8 cellular contexts compared by ENCODE assay signal in the genomic region with DNA sequence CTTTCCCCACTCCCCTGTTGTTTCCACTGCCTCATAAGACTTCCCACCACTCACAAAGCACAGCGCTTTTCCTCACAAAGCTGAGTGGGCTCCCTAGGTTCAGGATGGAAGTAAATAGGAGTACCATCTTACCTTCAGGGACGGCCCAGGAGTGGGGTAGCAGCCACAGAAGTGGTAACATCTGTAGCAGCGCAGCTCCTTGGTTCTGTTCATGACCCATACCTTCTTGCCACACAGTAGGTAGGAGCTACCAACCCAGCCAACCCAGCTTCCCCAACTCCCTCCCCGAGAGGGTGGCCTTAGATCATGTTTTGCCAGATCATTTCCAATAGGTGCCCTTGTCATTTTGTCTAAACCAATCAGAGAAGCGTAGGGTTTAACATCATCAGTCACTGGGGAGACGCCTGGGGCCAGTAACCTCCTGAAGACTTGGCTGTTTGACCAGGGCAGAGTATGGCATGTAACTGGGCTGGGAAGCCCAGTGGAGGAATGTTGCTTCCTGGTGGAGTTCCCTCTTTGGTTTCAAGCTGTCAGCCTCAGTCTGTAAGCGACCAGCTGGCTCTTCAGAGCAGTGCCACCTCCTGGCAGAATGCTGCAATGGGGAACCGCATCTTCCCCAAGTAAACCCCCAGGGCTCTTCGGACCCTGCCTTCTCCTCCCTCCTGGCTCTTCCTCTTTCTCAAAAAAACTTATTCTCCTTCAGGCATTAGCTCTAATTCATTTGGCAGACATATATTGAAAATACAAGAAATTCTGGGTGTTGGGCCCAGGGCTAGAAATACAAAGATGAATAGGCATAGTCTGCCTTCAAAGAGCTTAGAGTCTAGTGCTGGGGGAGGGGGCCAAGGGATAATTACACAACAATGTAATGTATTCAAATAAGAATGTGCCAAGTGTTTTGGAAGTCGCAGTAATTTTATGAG. TPM values are rescaled to one million over a fixed set of nuclear protein-coding genes. Genes with fewer than 3 reads are reported as not detected.
DNase-seq lines count a peak whose midpoint lies in the region; ATAC-seq and TF ChIP-seq lines count a peak whose summit lies in the region.

A gene (minus strand): TSS at position 281 of the 923 bp plus-strand sequence. CDS start 61 bp downstream, at position 220.

- peak within 1 kb of the TSS; percentile 4 for H3K4me3 Mint-ChIP-seq in neural progenitor cell

- H3F3A ChIP-seq in neural progenitor cell (ENCODE audit: low read depth): no peaks in the 10 kb centered on the region

- no peaks in the 10 kb centered on the region for H3K9me3 ChIP-seq in neural progenitor cell (ENCODE audit: low read depth)
- no peaks in the 10 kb centered on the region for H3K9me3 ChIP-seq in upper lobe of right lung

- H3K9me3 Mint-ChIP-seq in neural progenitor cell: no peaks in the 10 kb centered on the region

- peak within 1 kb of the TSS; percentile 8 for H3K4me2 ChIP-seq in neural progenitor cell

- no peaks in the 10 kb centered on the region for H3K79me2 ChIP-seq in neural progenitor cell (ENCODE audit: low read depth)

- intact Hi-C loops in upper lobe of right lung (cut with DNase I): no loop called here

- H3K27me3 ChIP-seq in neural progenitor cell: no peaks in the 10 kb centered on the region
- no peaks in the 10 kb centered on the region for H3K27me3 ChIP-seq in upper lobe of right lung

- H3K36me3 ChIP-seq in neural progenitor cell: no peaks in the 10 kb centered on the region
- no peaks in the 10 kb centered on the region for H3K36me3 ChIP-seq in upper lobe of right lung

- DNase-seq in DMS53 (lab: John Stamatoyannopoulos, UW): peak; percentile 89
- DNase-seq in SHP77 (lab: John Stamatoyannopoulos, UW): peak; percentile 7 to 34
- DNase-seq in activated naive CD4-positive, alpha-beta T cell (lab: John Stamatoyannopoulos, UW): peak; percentile 16 to 64 (median 52)
- DNase-seq in fibroblast of villous mesenchyme (ENCODE audit: low read depth): peak; percentile 96
- DNase-seq in neural progenitor cell (ENCODE audit: low spot score): peak; percentile 84
- DNase-seq in upper lobe of right lung: peak; percentile 91

- peaks cover 8% of the 10 kb centered on the region for H3K27me3 Mint-ChIP-seq in neural progenitor cell (ENCODE audit: insufficient read depth, low read depth)

- no peak within 1 kb of the TSS for H3K27ac Mint-ChIP-seq in neural progenitor cell

- no peak within 1 kb of the TSS for H3K9ac ChIP-seq in neural progenitor cell

- ATAC-seq in GM19468 (IDR thresholded peaks at IDR 0.05; ENCODE audit: extremely low read depth, unreplicated experiment) (peak; percentile 92), HG03575 (IDR thresholded peaks at IDR 0.05; ENCODE audit: extremely low read depth, insufficient number of reproducible peaks, low FRiP score, unreplicated experiment) (peak; percentile 66), upper lobe of right lung (peak; percentile 98)

- peak; percentile 82 for TF ChIP-seq CTCF in fibroblast of villous mesenchyme (IDR thresholded peaks at IDR 0.05; ENCODE audit: insufficient read depth, low read depth, low read length)
- peak; percentile 78 for TF ChIP-seq CTCF in neural progenitor cell (IDR thresholded peaks at IDR 0.05)
- TF ChIP-seq CTCF in upper lobe of right lung (IDR thresholded peaks at IDR 0.05): peak; percentile 89

- H3K4me3 ChIP-seq in fibroblast of villous mesenchyme (ENCODE audit: low read depth, low read length) (no peak within 1 kb of the TSS), neural progenitor cell (no peak within 1 kb of the TSS), upper lobe of right lung (peak within 1 kb of the TSS; percentile 59)

- no peaks in the 10 kb centered on the region for H3K36me3 Mint-ChIP-seq in neural progenitor cell

- H3K27ac ChIP-seq in neural progenitor cell (no peak within 1 kb of the TSS), upper lobe of right lung (peak within 1 kb of the TSS; percentile 90)

- no peaks in the 10 kb centered on the region for H4K20me1 ChIP-seq in neural progenitor cell (ENCODE audit: low read depth)

- H2AFZ ChIP-seq in neural progenitor cell (replicated peaks): peak within 1 kb of the TSS; percentile 14

- peaks cover 4% of the 10 kb centered on the region for H3K4me1 Mint-ChIP-seq in neural progenitor cell

- H3K4me1 ChIP-seq in neural progenitor cell: no peaks in the 10 kb centered on the region
- peaks cover 8% of the 10 kb centered on the region for H3K4me1 ChIP-seq in upper lobe of right lung

RNA-seq across cellular contexts. Expression of the gene that starts here (rescaled TPM):
- 1.9 and 3.5 TPM in 2 replicates for total RNA-seq in fibroblast of villous mesenchyme
- total RNA-seq in neural progenitor cell (ENCODE audit: low replicate concordance): 5.1 and 11.9 TPM in 2 replicates
- total RNA-seq in upper lobe of right lung: 197 TPM

Comparison
In these comparisons a context has a peak if more than half of its experiments do, and no peak if none do; other contexts are left out.
1. RNA of the gene that starts here (total RNA-seq): 197 TPM in upper lobe of right lung (single experiment); 5.1 to 11.9 TPM in neural progenitor cell and 1.9 to 3.5 TPM in fibroblast of villous mesenchyme; every median in the first group is over 10 times any median in the second.
2. DNase-seq: peak in every context shown above with its lines; median percentile 96 in fibroblast of villous mesenchyme; 91 in upper lobe of right lung; 89 in DMS53; 84 in neural progenitor cell; 52 in activated naive CD4-positive, alpha-beta T cell; 20 in SHP77.
3. Peak in every context shown above with its lines, with median percentiles within 50 percentile points of each other: ATAC-seq and CTCF ChIP-seq.